ENCODE assay signal across 31 cellular contexts in the genomic region with DNA sequence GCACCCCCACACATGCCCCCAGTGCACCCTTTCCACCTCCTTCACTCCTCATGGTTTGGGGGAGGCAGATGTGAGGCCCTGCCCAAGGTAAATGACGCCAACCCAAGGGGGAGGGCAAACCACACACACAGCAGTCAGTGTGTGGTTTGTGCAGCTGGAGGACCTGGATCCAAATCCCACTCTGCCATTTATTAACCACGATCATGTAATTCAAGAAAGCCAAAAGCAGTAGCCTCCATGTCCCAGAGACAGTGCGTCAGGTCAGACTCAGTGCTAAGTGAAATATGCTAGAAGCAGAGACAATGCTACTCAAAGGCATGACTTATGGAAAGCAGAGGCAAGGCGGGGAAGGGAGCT. TPM values are rescaled to one million over a fixed set of nuclear protein-coding genes. Genes with fewer than 3 reads are reported as not detected.
DNase-seq lines count a peak whose midpoint lies in the region; ATAC-seq, FAIRE-seq and TF ChIP-seq lines count a peak whose summit lies in the region.
"Had no signal": no experiment of that assay in that cellular context is flagged by ENCODE, and none has a peak within 500 bp of the region (broad histone marks: within the 10 kb centered on the region; RNA-seq: fewer than 3 reads in every experiment).

No MANE protein-coding gene starts in this region.

- FAIRE-seq in astrocyte (lab: Jason Lieb, UNC), result no peak
- FAIRE-seq: endometrium, GM12892 had no signal

- no peak overlapping the region for H2AFZ ChIP-seq in astrocyte (ENCODE audit: low read depth, low read length)

- H3K9me3 Mint-ChIP-seq in astrocyte (ENCODE audit: unreplicated experiment), result peaks cover under 1% of the 10 kb centered on the region
- H3K9me3 Mint-ChIP-seq: activated naive CD4-positive, alpha-beta T cell treated with anti-CD3 and anti-CD28 coated beads, Interleukin-2, amount 50 U/mL, for 24 hours; CD4-positive, CD25-positive, alpha-beta regulatory T cell; central memory CD8-positive, alpha-beta T cell; IgD-negative memory B cell; T-helper 2 cell treated with Interferon-gamma antibody and Interleukin-4, amounts not matched to agents 5 μg/mL and 100 μg/mL, for 36 hours had no signal

- no peak overlapping the region for H3K27ac ChIP-seq in astrocyte (ENCODE audit: low read depth, low read length)
- H3K27ac ChIP-seq: 22Rv1, upper lobe of right lung, VCaP had no signal

- H3K27me3 ChIP-seq in astrocyte (ENCODE audit: insufficient read depth, low read length), result no peaks in the 10 kb centered on the region
- H3K27me3 ChIP-seq: MG63, upper lobe of right lung had no signal

- H3K4me1 Mint-ChIP-seq in astrocyte (ENCODE audit: low read depth, unreplicated experiment), result peaks cover 19% of the 10 kb centered on the region
- H3K4me1 Mint-ChIP-seq: activated naive CD4-positive, alpha-beta T cell treated with anti-CD3 and anti-CD28 coated beads, Interleukin-2, amount 50 U/mL, for 24 hours; CD4-positive, CD25-positive, alpha-beta regulatory T cell; central memory CD8-positive, alpha-beta T cell had no signal

- no peaks in the 10 kb centered on the region for H3K79me2 ChIP-seq in astrocyte (ENCODE audit: insufficient read depth, low read length)

- peak; percentile 1 for ATAC-seq in mucosa of descending colon
- ATAC-seq: upper lobe of right lung had no signal

- DNase-seq in DMS79 treated with DMSO at 0.1 percent for 48 hours (lab: John Stamatoyannopoulos, UW), result peak; percentile 80
- DNase-seq in DMS79 (lab: John Stamatoyannopoulos, UW), result no peak
- peak; percentile 64 for DNase-seq in HK-2 (ENCODE audit: unreplicated experiment)
- peak; percentile 30 for DNase-seq in astrocyte (ENCODE audit: low read depth)
- DNase-seq in mucosa of descending colon, result no peak
- DNase-seq in D341Med (ENCODE audit: low spot score), result no peak
- no peak for DNase-seq in head of caudate nucleus
- DNase-seq in iPS-NIHi11 (ENCODE audit: low spot score), result no peak
- DNase-seq: activated CD4-positive, alpha-beta T cell treated with anti-CD3 and anti-CD28 coated beads, Interleukin-2, amount 50 U/mL, for 1 hour; activated CD8-positive, alpha-beta memory T cell treated with anti-CD3 and anti-CD28 coated beads, Interleukin-2, amount 50 U/mL, for 4 hours; CD4-positive, CD25-positive, alpha-beta regulatory T cell; dermis blood vessel endothelial cell; H7; islet precursor cell; MG63; NCI-H1436 treated with DMSO at 0.1 percent for 48 hours; NCI-H226; NCI-H774; retina; stimulated activated CD4-positive, alpha-beta T cell treated with anti-CD3 and anti-CD28 coated beads, Interleukin-2, amount 100 ng/mL, for 24 hours had no signal

- H3K9me3 ChIP-seq in astrocyte (ENCODE audit: insufficient read depth, low read depth, low read length), result no peaks in the 10 kb centered on the region
- H3K9me3 ChIP-seq in mucosa of descending colon, result no peaks in the 10 kb centered on the region
- H3K9me3 ChIP-seq: MG63, upper lobe of right lung had no signal

- H3K4me3 Mint-ChIP-seq in astrocyte (ENCODE audit: unreplicated experiment), result no peak overlapping the region
- H3K4me3 Mint-ChIP-seq: activated naive CD4-positive, alpha-beta T cell treated with anti-CD3 and anti-CD28 coated beads, Interleukin-2, amount 50 U/mL, for 24 hours; central memory CD8-positive, alpha-beta T cell; IgD-negative memory B cell; T-helper 2 cell treated with Interferon-gamma antibody and Interleukin-4, amounts not matched to agents 5 μg/mL and 100 μg/mL, for 36 hours had no signal

- no peak for TF ChIP-seq CTCF in astrocyte (IDR thresholded peaks at IDR 0.05; ENCODE audit: insufficient read depth, low read depth, low read length)
- no peak for TF ChIP-seq CTCF in mucosa of descending colon (IDR thresholded peaks at IDR 0.05)

- H3K9ac ChIP-seq in astrocyte (ENCODE audit: low read length), result no peak overlapping the region

- H4K20me1 ChIP-seq in astrocyte (ENCODE audit: insufficient read depth, low read length), result no peaks in the 10 kb centered on the region

- H3K36me3 Mint-ChIP-seq in astrocyte (ENCODE audit: low read depth, unreplicated experiment), result no peaks in the 10 kb centered on the region
- H3K36me3 Mint-ChIP-seq: activated naive CD4-positive, alpha-beta T cell treated with anti-CD3 and anti-CD28 coated beads, Interleukin-2, amount 50 U/mL, for 24 hours; CD4-positive, CD25-positive, alpha-beta regulatory T cell; IgD-negative memory B cell had no signal

- no peak overlapping the region for H3K4me2 ChIP-seq in astrocyte (ENCODE audit: low read length)
- H3K4me2 ChIP-seq: smooth muscle cell had no signal

- H3K4me3 ChIP-seq in astrocyte (ENCODE audit: insufficient read depth, low read depth, low read length) (no peak overlapping the region), mucosa of descending colon (no peak overlapping the region)
- H3K4me3 ChIP-seq: MG63, smooth muscle cell, upper lobe of right lung had no signal

- intact Hi-C loops in mucosa of descending colon (cut with DNase I, micrococcal nuclease) (no loop called here), head of caudate nucleus (cut with DNase I) (no loop called here)

- H3K36me3 ChIP-seq in astrocyte (ENCODE audit: insufficient read depth, low read length) (no peaks in the 10 kb centered on the region), mucosa of descending colon (ENCODE audit: low read depth) (no peaks in the 10 kb centered on the region)
- H3K36me3 ChIP-seq: MG63, upper lobe of right lung had no signal

- no peak overlapping the region for H3K27ac Mint-ChIP-seq in astrocyte (ENCODE audit: unreplicated experiment)
- H3K27ac Mint-ChIP-seq: activated naive CD4-positive, alpha-beta T cell treated with anti-CD3 and anti-CD28 coated beads, Interleukin-2, amount 50 U/mL, for 24 hours; IgD-negative memory B cell; T-helper 2 cell treated with Interferon-gamma antibody and Interleukin-4, amounts not matched to agents 5 μg/mL and 100 μg/mL, for 36 hours had no signal

- H3K4me1 ChIP-seq in astrocyte (ENCODE audit: insufficient read depth, low read length), result peaks cover 13% of the 10 kb centered on the region
- H3K4me1 ChIP-seq in mucosa of descending colon (ENCODE audit: low read depth), result peaks cover 25% of the 10 kb centered on the region

- peaks cover 3% of the 10 kb centered on the region for H3K27me3 Mint-ChIP-seq in astrocyte (ENCODE audit: low read depth, unreplicated experiment)
- H3K27me3 Mint-ChIP-seq: activated naive CD4-positive, alpha-beta T cell treated with anti-CD3 and anti-CD28 coated beads, Interleukin-2, amount 50 U/mL, for 24 hours; central memory CD8-positive, alpha-beta T cell; IgD-negative memory B cell had no signal

RNA-seq across cellular contexts. Expression of gene TTC39A, which starts 13.6 kb away (rescaled TPM):
- total RNA-seq in astrocyte (0.67 and 1.4 TPM in 2 replicates), mucosa of descending colon (10 to 100 TPM; 32.3 to 95.1 (median 87.0) TPM)
- total RNA-seq: CD4-positive, CD25-positive, alpha-beta regulatory T cell; OCI-LY7 had no signal

Comparison
In these comparisons a context has a peak if more than half of its experiments do, and no peak if none do; other contexts are left out.
1. DNase-seq: peak in DMS79 treated with DMSO at 0.1 percent for 48 hours (single experiment), HK-2 (single experiment) and astrocyte (single experiment); none in DMS79 (single experiment), mucosa of descending colon (0 of 3), D341Med (single experiment), head of caudate nucleus (0 of 42) and iPS-NIHi11 (single experiment).
2. RNA of gene TTC39A, which starts 13.6 kb away (total RNA-seq): 32.3 to 95.1 TPM in mucosa of descending colon; 0.67 to 1.4 TPM in astrocyte; every median in the first group is over 10 times any median in the second.